19 cellular contexts compared by ENCODE assay signal in genomic region chr12:91810531-91810930, GRCh38.
"Had no signal": no experiment of that assay in that cellular context is flagged by ENCODE, and none has a peak within 500 bp of the region (broad histone marks: within the 10 kb centered on the region; RNA-seq: fewer than 3 reads in every experiment).

No MANE protein-coding gene starts in this region.

- H3K27me3 ChIP-seq: dorsolateral prefrontal cortex, hepatocyte, pancreas, tibial artery, upper lobe of left lung, vagina had no signal

- H3K36me3 ChIP-seq: pancreas, tibial artery, upper lobe of left lung, vagina had no signal

- H3K4me3 Mint-ChIP-seq: natural killer cell treated with Interleukin-12 subunit alpha and Interleukin-12 subunit beta and Interleukin-15 and Interleukin-18, amount 100 ng/mL, for 72 hours; stimulated activated effector memory CD8-positive, alpha-beta T cell treated with anti-CD3 and anti-CD28 coated beads, Interleukin-12 subunit alpha, Interleukin-12 subunit beta, amount 100 ng/mL, for 72 hours had no signal

- H3K27me3 Mint-ChIP-seq: natural killer cell treated with Interleukin-12 subunit alpha and Interleukin-12 subunit beta and Interleukin-15 and Interleukin-18, amount 100 ng/mL, for 72 hours; progenitor cell of endocrine pancreas had no signal

- H3K4me3 ChIP-seq: dorsolateral prefrontal cortex, hepatocyte, pancreas, tibial artery, upper lobe of left lung, vagina had no signal

- H3K36me3 Mint-ChIP-seq: stimulated activated effector memory CD8-positive, alpha-beta T cell treated with anti-CD3 and anti-CD28 coated beads, Interleukin-12 subunit alpha, Interleukin-12 subunit beta, amount 100 ng/mL, for 72 hours had no signal

- H3K4me1 ChIP-seq: tibial artery had no signal

- H3K9me3 ChIP-seq: pancreas, vagina had no signal

- H3K27ac Mint-ChIP-seq: natural killer cell treated with Interleukin-12 subunit alpha and Interleukin-12 subunit beta and Interleukin-15 and Interleukin-18, amount 100 ng/mL, for 72 hours; progenitor cell of endocrine pancreas; stimulated activated effector memory CD8-positive, alpha-beta T cell treated with anti-CD3 and anti-CD28 coated beads, Interleukin-12 subunit alpha, Interleukin-12 subunit beta, amount 100 ng/mL, for 72 hours had no signal

- ATAC-seq: left colon; natural killer cell treated with Interleukin-12 subunit alpha and Interleukin-12 subunit beta and Interleukin-15 and Interleukin-18, amount 100 ng/mL, for 72 hours; pancreas; right cardiac atrium; stimulated activated effector memory CD8-positive, alpha-beta T cell treated with anti-CD3 and anti-CD28 coated beads, Interleukin-12 subunit alpha, Interleukin-12 subunit beta, amount 100 ng/mL, for 72 hours; stimulated activated naive CD8-positive, alpha-beta T cell treated with anti-CD3 and anti-CD28 coated beads, Interleukin-15, Interleukin-2, amounts not matched to agents 100 U/mL and 50 U/mL, for 24 hours had no signal

- H3K27ac ChIP-seq: dorsolateral prefrontal cortex, hepatocyte, pancreas, tibial artery, upper lobe of left lung, vagina had no signal

- DNase-seq: cortex of kidney; dorsolateral prefrontal cortex; effector CD8-positive, alpha-beta T cell; foreskin melanocyte; head of caudate nucleus; left colon; occipital lobe; pancreas; right cardiac atrium; stimulated activated CD4-positive, alpha-beta T cell treated with anti-CD3 and anti-CD28 coated beads, Interleukin-4, amount 100 ng/mL, for 1 hour; stimulated activated CD8-positive, alpha-beta memory T cell treated with anti-CD3 and anti-CD28 coated beads, Interleukin-4, amount 100 ng/mL, for 48 hours; stimulated activated naive CD8-positive, alpha-beta T cell treated with anti-CD3 and anti-CD28 coated beads, Interleukin-15, Interleukin-2, amounts not matched to agents 100 U/mL and 50 U/mL, for 24 hours; tibial artery; upper lobe of left lung had no signal
